2 cellular contexts compared by ENCODE assay signal in the genomic region with DNA sequence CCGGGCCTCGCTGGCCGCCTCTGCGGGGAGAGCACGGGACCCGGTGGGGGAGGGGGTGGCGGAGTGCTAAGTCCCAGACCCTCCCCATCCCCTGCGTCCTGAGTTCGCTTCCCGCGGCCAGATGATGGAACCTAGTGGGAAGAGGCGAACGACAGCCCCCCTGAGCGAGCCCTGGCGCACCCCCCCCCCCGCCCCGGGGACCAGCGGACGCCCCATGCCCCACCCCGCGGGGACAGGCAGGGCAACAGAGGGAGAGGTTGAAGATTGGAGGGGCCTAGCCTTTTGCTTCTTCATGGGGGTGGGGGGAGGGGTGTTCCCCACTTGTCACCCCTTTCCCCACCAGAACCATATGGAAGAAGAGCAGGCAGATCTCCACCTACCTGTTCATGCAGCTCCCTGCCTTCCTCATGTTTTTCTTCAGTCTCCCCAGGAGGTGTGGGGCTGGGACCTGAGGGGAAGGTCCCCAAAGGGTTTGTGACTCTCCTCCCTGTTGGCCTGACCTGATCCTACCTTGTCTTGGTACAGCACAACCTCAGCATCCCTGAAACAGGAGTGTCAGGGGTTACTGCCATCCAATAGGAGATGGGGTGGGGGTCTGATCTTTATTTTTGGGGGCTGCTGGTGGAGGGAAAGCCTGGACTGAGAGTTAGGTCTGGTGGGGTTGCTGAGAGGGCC.
TF ChIP-seq lines count a peak whose summit lies in the region.

No MANE protein-coding gene starts in this region.

TF ChIP-seq in GM23338, 12 proteins besides CTCF, POLR2A, EP300 and RAD21 (continued from another document):
- TF ChIP-seq, protein P1, sequence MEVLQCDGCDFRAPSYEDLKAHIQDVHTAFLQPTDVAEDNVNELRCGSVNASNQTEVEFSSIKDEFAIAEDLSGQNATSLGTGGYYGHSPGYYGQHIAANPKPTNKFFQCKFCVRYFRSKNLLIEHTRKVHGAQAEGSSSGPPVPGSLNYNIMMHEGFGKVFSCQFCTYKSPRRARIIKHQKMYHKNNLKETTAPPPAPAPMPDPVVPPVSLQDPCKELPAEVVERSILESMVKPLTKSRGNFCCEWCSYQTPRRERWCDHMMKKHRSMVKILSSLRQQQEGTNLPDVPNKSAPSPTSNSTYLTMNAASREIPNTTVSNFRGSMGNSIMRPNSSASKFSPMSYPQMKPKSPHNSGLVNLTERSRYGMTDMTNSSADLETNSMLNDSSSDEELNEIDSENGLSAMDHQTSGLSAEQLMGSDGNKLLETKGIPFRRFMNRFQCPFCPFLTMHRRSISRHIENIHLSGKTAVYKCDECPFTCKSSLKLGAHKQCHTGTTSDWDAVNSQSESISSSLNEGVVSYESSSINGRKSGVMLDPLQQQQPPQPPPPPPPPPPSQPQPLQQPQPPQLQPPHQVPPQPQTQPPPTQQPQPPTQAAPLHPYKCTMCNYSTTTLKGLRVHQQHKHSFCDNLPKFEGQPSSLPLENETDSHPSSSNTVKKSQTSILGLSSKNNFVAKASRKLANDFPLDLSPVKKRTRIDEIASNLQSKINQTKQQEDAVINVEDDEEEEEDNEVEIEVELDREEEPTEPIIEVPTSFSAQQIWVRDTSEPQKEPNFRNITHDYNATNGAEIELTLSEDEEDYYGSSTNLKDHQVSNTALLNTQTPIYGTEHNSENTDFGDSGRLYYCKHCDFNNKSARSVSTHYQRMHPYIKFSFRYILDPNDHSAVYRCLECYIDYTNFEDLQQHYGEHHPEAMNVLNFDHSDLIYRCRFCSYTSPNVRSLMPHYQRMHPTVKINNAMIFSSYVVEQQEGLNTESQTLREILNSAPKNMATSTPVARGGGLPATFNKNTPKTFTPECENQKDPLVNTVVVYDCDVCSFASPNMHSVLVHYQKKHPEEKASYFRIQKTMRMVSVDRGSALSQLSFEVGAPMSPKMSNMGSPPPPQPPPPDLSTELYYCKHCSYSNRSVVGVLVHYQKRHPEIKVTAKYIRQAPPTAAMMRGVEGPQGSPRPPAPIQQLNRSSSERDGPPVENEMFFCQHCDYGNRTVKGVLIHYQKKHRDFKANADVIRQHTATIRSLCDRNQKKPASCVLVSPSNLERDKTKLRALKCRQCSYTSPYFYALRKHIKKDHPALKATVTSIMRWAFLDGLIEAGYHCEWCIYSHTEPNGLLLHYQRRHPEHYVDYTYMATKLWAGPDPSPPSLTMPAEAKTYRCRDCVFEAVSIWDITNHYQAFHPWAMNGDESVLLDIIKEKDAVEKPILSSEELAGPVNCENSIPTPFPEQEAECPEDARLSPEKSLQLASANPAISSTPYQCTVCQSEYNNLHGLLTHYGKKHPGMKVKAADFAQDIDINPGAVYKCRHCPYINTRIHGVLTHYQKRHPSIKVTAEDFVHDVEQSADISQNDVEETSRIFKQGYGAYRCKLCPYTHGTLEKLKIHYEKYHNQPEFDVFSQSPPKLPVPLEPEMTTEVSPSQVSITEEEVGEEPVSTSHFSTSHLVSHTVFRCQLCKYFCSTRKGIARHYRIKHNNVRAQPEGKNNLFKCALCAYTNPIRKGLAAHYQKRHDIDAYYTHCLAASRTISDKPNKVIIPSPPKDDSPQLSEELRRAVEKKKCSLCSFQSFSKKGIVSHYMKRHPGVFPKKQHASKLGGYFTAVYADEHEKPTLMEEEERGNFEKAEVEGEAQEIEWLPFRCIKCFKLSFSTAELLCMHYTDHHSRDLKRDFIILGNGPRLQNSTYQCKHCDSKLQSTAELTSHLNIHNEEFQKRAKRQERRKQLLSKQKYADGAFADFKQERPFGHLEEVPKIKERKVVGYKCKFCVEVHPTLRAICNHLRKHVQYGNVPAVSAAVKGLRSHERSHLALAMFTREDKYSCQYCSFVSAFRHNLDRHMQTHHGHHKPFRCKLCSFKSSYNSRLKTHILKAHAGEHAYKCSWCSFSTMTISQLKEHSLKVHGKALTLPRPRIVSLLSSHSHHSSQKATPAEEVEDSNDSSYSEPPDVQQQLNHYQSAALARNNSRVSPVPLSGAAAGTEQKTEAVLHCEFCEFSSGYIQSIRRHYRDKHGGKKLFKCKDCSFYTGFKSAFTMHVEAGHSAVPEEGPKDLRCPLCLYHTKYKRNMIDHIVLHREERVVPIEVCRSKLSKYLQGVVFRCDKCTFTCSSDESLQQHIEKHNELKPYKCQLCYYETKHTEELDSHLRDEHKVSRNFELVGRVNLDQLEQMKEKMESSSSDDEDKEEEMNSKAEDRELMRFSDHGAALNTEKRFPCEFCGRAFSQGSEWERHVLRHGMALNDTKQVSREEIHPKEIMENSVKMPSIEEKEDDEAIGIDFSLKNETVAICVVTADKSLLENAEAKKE (CRISPR knock-in tag; IDR thresholded peaks at IDR 0.05) = no peak
- TF ChIP-seq CREB1 (CRISPR knock-in tag; IDR thresholded peaks at IDR 0.05; ENCODE audit: low read depth) = 0 out of 2 replicates have a peak, but pooled peaks have one; percentile 4

TF ChIP-seq in WTC11, 78 proteins besides CTCF, POLR2A, EP300 and RAD21 (continued from another document):
- TF ChIP-seq, protein P2, sequence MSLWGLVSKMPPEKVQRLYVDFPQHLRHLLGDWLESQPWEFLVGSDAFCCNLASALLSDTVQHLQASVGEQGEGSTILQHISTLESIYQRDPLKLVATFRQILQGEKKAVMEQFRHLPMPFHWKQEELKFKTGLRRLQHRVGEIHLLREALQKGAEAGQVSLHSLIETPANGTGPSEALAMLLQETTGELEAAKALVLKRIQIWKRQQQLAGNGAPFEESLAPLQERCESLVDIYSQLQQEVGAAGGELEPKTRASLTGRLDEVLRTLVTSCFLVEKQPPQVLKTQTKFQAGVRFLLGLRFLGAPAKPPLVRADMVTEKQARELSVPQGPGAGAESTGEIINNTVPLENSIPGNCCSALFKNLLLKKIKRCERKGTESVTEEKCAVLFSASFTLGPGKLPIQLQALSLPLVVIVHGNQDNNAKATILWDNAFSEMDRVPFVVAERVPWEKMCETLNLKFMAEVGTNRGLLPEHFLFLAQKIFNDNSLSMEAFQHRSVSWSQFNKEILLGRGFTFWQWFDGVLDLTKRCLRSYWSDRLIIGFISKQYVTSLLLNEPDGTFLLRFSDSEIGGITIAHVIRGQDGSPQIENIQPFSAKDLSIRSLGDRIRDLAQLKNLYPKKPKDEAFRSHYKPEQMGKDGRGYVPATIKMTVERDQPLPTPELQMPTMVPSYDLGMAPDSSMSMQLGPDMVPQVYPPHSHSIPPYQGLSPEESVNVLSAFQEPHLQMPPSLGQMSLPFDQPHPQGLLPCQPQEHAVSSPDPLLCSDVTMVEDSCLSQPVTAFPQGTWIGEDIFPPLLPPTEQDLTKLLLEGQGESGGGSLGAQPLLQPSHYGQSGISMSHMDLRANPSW (CRISPR knock-in tag; conservative IDR thresholded peaks at IDR 0.05; ENCODE audit: low read depth) = 0 out of 2 replicates have a peak, but pooled peaks have one; percentile 35
- TF ChIP-seq TP53 (CRISPR knock-in tag; IDR thresholded peaks at IDR 0.05) = peak; percentile 0; the same call in 1 of the 2 replicates
- TF ChIP-seq CBFB (CRISPR knock-in tag; IDR thresholded peaks at IDR 0.05; ENCODE audit: low read depth) = peak; percentile 82; the same call in 1 of the 2 replicates
- no peak for TF ChIP-seq SP1 (CRISPR knock-in tag; conservative IDR thresholded peaks at IDR 0.05)
- no peak for TF ChIP-seq NFE2L1 (CRISPR knock-in tag; IDR thresholded peaks at IDR 0.05)
- no peak for TF ChIP-seq ZNF263 (CRISPR knock-in tag; IDR thresholded peaks at IDR 0.05; ENCODE audit: low read depth)
- TF ChIP-seq, protein P3, sequence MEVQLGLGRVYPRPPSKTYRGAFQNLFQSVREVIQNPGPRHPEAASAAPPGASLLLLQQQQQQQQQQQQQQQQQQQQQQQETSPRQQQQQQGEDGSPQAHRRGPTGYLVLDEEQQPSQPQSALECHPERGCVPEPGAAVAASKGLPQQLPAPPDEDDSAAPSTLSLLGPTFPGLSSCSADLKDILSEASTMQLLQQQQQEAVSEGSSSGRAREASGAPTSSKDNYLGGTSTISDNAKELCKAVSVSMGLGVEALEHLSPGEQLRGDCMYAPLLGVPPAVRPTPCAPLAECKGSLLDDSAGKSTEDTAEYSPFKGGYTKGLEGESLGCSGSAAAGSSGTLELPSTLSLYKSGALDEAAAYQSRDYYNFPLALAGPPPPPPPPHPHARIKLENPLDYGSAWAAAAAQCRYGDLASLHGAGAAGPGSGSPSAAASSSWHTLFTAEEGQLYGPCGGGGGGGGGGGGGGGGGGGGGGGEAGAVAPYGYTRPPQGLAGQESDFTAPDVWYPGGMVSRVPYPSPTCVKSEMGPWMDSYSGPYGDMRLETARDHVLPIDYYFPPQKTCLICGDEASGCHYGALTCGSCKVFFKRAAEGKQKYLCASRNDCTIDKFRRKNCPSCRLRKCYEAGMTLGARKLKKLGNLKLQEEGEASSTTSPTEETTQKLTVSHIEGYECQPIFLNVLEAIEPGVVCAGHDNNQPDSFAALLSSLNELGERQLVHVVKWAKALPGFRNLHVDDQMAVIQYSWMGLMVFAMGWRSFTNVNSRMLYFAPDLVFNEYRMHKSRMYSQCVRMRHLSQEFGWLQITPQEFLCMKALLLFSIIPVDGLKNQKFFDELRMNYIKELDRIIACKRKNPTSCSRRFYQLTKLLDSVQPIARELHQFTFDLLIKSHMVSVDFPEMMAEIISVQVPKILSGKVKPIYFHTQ (CRISPR knock-in tag; IDR thresholded peaks at IDR 0.05) = no peak
- no peak for TF ChIP-seq ELF4 (CRISPR knock-in tag; IDR thresholded peaks at IDR 0.05; ENCODE audit: low read depth)
- TF ChIP-seq ZNF232 (CRISPR knock-in tag; IDR thresholded peaks at IDR 0.05) = no peak
- TF ChIP-seq SMAD3 (CRISPR knock-in tag; IDR thresholded peaks at IDR 0.05; ENCODE audit: borderline replicate concordance) = no peak
- no peak for TF ChIP-seq SOX15 (CRISPR knock-in tag; IDR thresholded peaks at IDR 0.05)
- TF ChIP-seq KAT7 (CRISPR knock-in tag; IDR thresholded peaks at IDR 0.05; ENCODE audit: borderline replicate concordance) = no peak
- no peak; the same call in 1 of the 2 replicates for TF ChIP-seq ZBTB21 (CRISPR knock-in tag; IDR thresholded peaks at IDR 0.05; ENCODE audit: borderline replicate concordance)
- TF ChIP-seq JUN (CRISPR knock-in tag; IDR thresholded peaks at IDR 0.05) = peak; percentile 72; the same call in 1 of the 2 replicates
- TF ChIP-seq RORB (CRISPR knock-in tag; IDR thresholded peaks at IDR 0.05) = peak; percentile 62; the same call in 1 of the 2 replicates
- no peak for TF ChIP-seq ZNF138 (CRISPR knock-in tag; conservative IDR thresholded peaks at IDR 0.05)
- no peak for TF ChIP-seq FOXJ3 (CRISPR knock-in tag; IDR thresholded peaks at IDR 0.05; ENCODE audit: borderline replicate concordance)
- TF ChIP-seq TEAD1 (CRISPR knock-in tag; IDR thresholded peaks at IDR 0.05) = 0 out of 2 replicates have a peak, but pooled peaks have one; percentile 5
- TF ChIP-seq, protein P4, sequence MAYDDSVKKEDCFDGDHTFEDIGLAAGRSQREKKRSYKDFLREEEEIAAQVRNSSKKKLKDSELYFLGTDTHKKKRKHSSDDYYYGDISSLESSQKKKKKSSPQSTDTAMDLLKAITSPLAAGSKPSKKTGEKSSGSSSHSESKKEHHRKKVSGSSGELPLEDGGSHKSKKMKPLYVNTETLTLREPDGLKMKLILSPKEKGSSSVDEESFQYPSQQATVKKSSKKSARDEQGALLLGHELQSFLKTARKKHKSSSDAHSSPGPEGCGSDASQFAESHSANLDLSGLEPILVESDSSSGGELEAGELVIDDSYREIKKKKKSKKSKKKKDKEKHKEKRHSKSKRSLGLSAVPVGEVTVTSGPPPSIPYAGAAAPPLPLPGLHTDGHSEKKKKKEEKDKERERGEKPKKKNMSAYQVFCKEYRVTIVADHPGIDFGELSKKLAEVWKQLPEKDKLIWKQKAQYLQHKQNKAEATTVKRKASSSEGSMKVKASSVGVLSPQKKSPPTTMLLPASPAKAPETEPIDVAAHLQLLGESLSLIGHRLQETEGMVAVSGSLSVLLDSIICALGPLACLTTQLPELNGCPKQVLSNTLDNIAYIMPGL (CRISPR knock-in tag; IDR thresholded peaks at IDR 0.05) = no peak
- TF ChIP-seq ZNF219 (CRISPR knock-in tag; IDR thresholded peaks at IDR 0.05; ENCODE audit: borderline replicate concordance) = 0 out of 2 replicates have a peak, but pooled peaks have one; percentile 10
- no peak for TF ChIP-seq EMX1 (CRISPR knock-in tag; IDR thresholded peaks at IDR 0.05)
- no peak for TF ChIP-seq CREB1 (CRISPR knock-in tag; IDR thresholded peaks at IDR 0.05)
- 0 out of 2 replicates have a peak, but pooled peaks have one; percentile 6 for TF ChIP-seq TCF7 (CRISPR knock-in tag; IDR thresholded peaks at IDR 0.05; ENCODE audit: low read depth)
- TF ChIP-seq, protein P5, sequence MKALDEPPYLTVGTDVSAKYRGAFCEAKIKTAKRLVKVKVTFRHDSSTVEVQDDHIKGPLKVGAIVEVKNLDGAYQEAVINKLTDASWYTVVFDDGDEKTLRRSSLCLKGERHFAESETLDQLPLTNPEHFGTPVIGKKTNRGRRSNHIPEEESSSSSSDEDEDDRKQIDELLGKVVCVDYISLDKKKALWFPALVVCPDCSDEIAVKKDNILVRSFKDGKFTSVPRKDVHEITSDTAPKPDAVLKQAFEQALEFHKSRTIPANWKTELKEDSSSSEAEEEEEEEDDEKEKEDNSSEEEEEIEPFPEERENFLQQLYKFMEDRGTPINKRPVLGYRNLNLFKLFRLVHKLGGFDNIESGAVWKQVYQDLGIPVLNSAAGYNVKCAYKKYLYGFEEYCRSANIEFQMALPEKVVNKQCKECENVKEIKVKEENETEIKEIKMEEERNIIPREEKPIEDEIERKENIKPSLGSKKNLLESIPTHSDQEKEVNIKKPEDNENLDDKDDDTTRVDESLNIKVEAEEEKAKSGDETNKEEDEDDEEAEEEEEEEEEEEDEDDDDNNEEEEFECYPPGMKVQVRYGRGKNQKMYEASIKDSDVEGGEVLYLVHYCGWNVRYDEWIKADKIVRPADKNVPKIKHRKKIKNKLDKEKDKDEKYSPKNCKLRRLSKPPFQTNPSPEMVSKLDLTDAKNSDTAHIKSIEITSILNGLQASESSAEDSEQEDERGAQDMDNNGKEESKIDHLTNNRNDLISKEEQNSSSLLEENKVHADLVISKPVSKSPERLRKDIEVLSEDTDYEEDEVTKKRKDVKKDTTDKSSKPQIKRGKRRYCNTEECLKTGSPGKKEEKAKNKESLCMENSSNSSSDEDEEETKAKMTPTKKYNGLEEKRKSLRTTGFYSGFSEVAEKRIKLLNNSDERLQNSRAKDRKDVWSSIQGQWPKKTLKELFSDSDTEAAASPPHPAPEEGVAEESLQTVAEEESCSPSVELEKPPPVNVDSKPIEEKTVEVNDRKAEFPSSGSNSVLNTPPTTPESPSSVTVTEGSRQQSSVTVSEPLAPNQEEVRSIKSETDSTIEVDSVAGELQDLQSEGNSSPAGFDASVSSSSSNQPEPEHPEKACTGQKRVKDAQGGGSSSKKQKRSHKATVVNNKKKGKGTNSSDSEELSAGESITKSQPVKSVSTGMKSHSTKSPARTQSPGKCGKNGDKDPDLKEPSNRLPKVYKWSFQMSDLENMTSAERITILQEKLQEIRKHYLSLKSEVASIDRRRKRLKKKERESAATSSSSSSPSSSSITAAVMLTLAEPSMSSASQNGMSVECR (CRISPR knock-in tag; IDR thresholded peaks at IDR 0.05; ENCODE audit: borderline replicate concordance) = no peak
